Comparison of ENCODE assay signal across 17 cellular contexts in the genomic region with DNA sequence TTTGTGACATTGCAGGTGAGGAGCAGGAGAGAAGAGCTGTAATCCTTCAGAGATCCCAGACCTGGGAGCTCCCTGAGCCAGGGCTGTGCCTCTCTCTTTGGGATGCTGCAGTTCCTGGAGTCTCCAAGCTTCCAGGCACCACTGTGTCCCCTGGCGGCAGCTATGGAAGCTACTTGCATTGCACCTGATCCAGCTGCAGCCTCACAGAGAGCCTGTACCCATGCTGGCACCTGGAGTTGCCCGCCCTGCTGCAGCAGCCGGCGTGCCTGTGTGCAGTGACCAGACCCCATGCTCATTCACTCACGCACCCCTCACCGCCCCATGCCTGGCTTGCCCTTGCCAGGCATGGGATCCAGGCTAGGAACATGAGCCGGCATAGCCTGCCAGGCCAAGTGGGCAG.
"Had no signal": no experiment of that assay in that cellular context is flagged by ENCODE, and none has a peak within 500 bp of the region (broad histone marks: within the 10 kb centered on the region; RNA-seq: fewer than 3 reads in every experiment).

No MANE protein-coding gene starts in this region.

- H3K27ac ChIP-seq: coronary artery, pancreas, testis, transverse colon had no signal

- H3K4me1 ChIP-seq: testis had no signal

- DNase-seq: effector CD4-positive, alpha-beta T cell; foreskin melanocyte; head of caudate nucleus; hypothalamus; kidney glomerular epithelial cell; midbrain; occipital lobe; pancreas; right cardiac atrium; stimulated activated CD4-positive, alpha-beta T cell treated with anti-CD3 and anti-CD28 coated beads, Interleukin-4, amount 100 ng/mL, for 1 hour; stimulated activated CD8-positive, alpha-beta memory T cell treated with anti-CD3 and anti-CD28 coated beads, Interleukin-4, amount 100 ng/mL, for 48 hours; testis; transverse colon had no signal

- ATAC-seq: natural killer cell treated with Interleukin-12 subunit alpha and Interleukin-12 subunit beta and Interleukin-15 and Interleukin-18, amount 100 ng/mL, for 72 hours; pancreas; stimulated activated effector memory CD8-positive, alpha-beta T cell treated with anti-CD3 and anti-CD28 coated beads, Interleukin-12 subunit alpha, Interleukin-12 subunit beta, amount 100 ng/mL, for 72 hours had no signal

- H3K27me3 ChIP-seq: pancreas, testis, transverse colon had no signal

- H3K4me3 ChIP-seq: coronary artery, pancreas, testis, transverse colon had no signal

- H3K9me3 ChIP-seq: pancreas, testis, transverse colon had no signal

- FAIRE-seq: islet of Langerhans, pancreas had no signal

- H3K36me3 ChIP-seq: pancreas, transverse colon had no signal
